20 cellular contexts compared by ENCODE assay signal in the genomic region with DNA sequence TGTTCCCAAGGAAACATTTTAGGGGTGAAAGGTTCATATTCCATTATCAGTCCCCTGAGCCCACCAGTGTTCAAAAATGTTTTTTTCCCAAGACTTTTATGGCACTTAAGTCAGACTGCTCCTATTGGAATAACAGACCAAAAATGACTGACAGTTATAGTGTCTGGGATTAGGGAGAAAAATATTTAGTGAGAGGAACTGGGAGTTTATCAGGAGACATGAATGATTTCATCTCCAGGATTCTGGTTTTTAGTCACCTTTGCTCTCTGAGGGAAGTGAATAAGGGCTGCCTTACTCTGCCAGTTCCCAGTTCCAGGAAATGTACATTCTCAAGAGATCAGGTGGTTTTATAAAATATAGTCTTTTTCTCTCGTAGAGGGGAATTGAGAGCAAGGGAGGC.
DNase-seq lines count a peak whose midpoint lies in the region; ATAC-seq and TF ChIP-seq lines count a peak whose summit lies in the region.
"Had no signal": no experiment of that assay in that cellular context is flagged by ENCODE, and none has a peak within 500 bp of the region (broad histone marks: within the 10 kb centered on the region; RNA-seq: fewer than 3 reads in every experiment).

No MANE protein-coding gene starts in this region.

- H3K4me1 ChIP-seq in mucosa of descending colon (ENCODE audit: low read depth) (peaks cover 7% of the 10 kb centered on the region), uterus (no peaks in the 10 kb centered on the region)

- H3K36me3 ChIP-seq in mucosa of descending colon (ENCODE audit: low read depth) (no peaks in the 10 kb centered on the region), uterus (no peaks in the 10 kb centered on the region)

- H3K4me3 ChIP-seq in mucosa of descending colon, result no peak overlapping the region
- H3K4me3 ChIP-seq in uterus, result no peak overlapping the region

- ATAC-seq in Right ventricle myocardium inferior (peak; percentile 18), mucosa of descending colon (peak; percentile 76)
- ATAC-seq: esophagus mucosa had no signal

- no peak for TF ChIP-seq POLR2A in uterus (IDR thresholded peaks at IDR 0.05)

- no peaks in the 10 kb centered on the region for H3K9me3 ChIP-seq in mucosa of descending colon
- no peaks in the 10 kb centered on the region for H3K9me3 ChIP-seq in uterus

- peak overlapping the region; percentile 29 to 39 for H3K27ac ChIP-seq in uterus
- H3K27ac ChIP-seq: 22Rv1 had no signal

- intact Hi-C loops in Right ventricle myocardium inferior (cut with DNase I), result no loop called here
- intact Hi-C loops in cardiac septum (cut with DNase I), result no loop called here
- intact Hi-C loops in mucosa of descending colon (cut with DNase I, micrococcal nuclease), result no loop called here
- intact Hi-C loops in uterus (cut with DNase I; ENCODE audit: low total_unique reads), result no loop called here

- H3K27me3 ChIP-seq in uterus, result no peaks in the 10 kb centered on the region

- no peak for DNase-seq in Right ventricle myocardium inferior (ENCODE audit: missing footprints)
- DNase-seq in cardiac septum (ENCODE audit: low spot score), result no peak
- DNase-seq in glomerular endothelial cell (ENCODE audit: extremely low read depth, low read depth, low spot score), result peak; percentile 63
- no peak for DNase-seq in mucosa of descending colon
- no peak for DNase-seq in uterus
- DNase-seq in NCI-H2029 (lab: John Stamatoyannopoulos, UW), result no peak
- DNase-seq in germinal center (ENCODE audit: low spot score), result no peak
- DNase-seq in hippocampal formation (lab: John Stamatoyannopoulos, UW), result no peak
- DNase-seq: activated CD4-positive, alpha-beta memory T cell treated with anti-CD3 and anti-CD28 coated beads for 36 hours; activated CD4-positive, CD25-positive, alpha-beta regulatory T cell; activated gamma-delta T cell; GF-D8; glutamatergic neuron; KBM-7; NCI-H1694; stimulated activated CD4-positive, alpha-beta T cell treated with anti-CD3 and anti-CD28 coated beads, Interleukin-2, amount 100 ng/mL, for 48 hours; stimulated activated naive CD4-positive, alpha-beta T cell treated with Interleukin-2 at 50 U/mL for 16 hours; trophoblast cell had no signal

- TF ChIP-seq CTCF in mucosa of descending colon (IDR thresholded peaks at IDR 0.05) (no peak), uterus (IDR thresholded peaks at IDR 0.05) (no peak)
